Comparison of ENCODE assay signal across 15 cellular contexts in genomic region chr12:116761499-116761898, GRCh38. TPM values are rescaled to one million over a fixed set of nuclear protein-coding genes. Genes with fewer than 3 reads are reported as not detected.
DNase-seq lines count a peak whose midpoint lies in the region; ATAC-seq and TF ChIP-seq lines count a peak whose summit lies in the region.
"Had no signal": no experiment of that assay in that cellular context is flagged by ENCODE, and none has a peak within 500 bp of the region (broad histone marks: within the 10 kb centered on the region; RNA-seq: fewer than 3 reads in every experiment).

No MANE protein-coding gene starts in this region.

- TF ChIP-seq CTCF in Loucy (conservative IDR thresholded peaks at IDR 0.05; ENCODE audit: low read length) (no peak), nephron progenitor cell (IDR thresholded peaks at IDR 0.05) (no peak), upper lobe of right lung (IDR thresholded peaks at IDR 0.05) (no peak), HFFc6 (IDR thresholded peaks at IDR 0.05) (no peak)

- H3K36me3 Mint-ChIP-seq in nephron progenitor cell (ENCODE audit: low read depth) = peaks cover 68% of the 10 kb centered on the region
- H3K36me3 Mint-ChIP-seq in HFFc6 (ENCODE audit: low read depth) = no peaks in the 10 kb centered on the region

- no peak overlapping the region for H3K27ac ChIP-seq in upper lobe of right lung
- H3K27ac ChIP-seq: BLaER1 treated with 17β-estradiol and CSF1 and Interleukin-3, amounts not matched to agents 10 nM and 100 nM had no signal

- peak overlapping the region; percentile 84 for H3K4me3 Mint-ChIP-seq in nephron progenitor cell
- H3K4me3 Mint-ChIP-seq in HFFc6 = no peak overlapping the region
- H3K4me3 Mint-ChIP-seq: B cell; CD8-positive, alpha-beta T cell; H9; IgD-negative memory B cell had no signal

- intact Hi-C loops in upper lobe of right lung (cut with DNase I) = no loop called here

- H4K20me1 ChIP-seq in Loucy (ENCODE audit: insufficient read depth, low read length, poor library complexity, severe bottlenecking) = no peaks in the 10 kb centered on the region
- H4K20me1 ChIP-seq: BLaER1 treated with 17β-estradiol and CSF1 and Interleukin-3, amounts not matched to agents 10 nM and 100 nM had no signal

- H3K9me2 ChIP-seq in Loucy (replicated peaks; ENCODE audit: low read depth, low read length) = no peaks in the 10 kb centered on the region

- H3K27me3 Mint-ChIP-seq in nephron progenitor cell (ENCODE audit: low read depth, poor library complexity) = no peaks in the 10 kb centered on the region
- no peaks in the 10 kb centered on the region; the same call in none of the 2 replicates for H3K27me3 Mint-ChIP-seq in HFFc6 (ENCODE audit: insufficient read depth)
- H3K27me3 Mint-ChIP-seq: B cell, IgD-negative memory B cell had no signal

- H3K9me3 ChIP-seq in HAP-1 (no peaks in the 10 kb centered on the region), Loucy (ENCODE audit: insufficient read depth, low read depth, low read length) (no peaks in the 10 kb centered on the region), upper lobe of right lung (no peaks in the 10 kb centered on the region)

- peaks cover 27% of the 10 kb centered on the region for H3K36me3 ChIP-seq in HAP-1 (replicated peaks)
- no peaks in the 10 kb centered on the region for H3K36me3 ChIP-seq in Loucy (ENCODE audit: insufficient read depth, low read length)
- H3K36me3 ChIP-seq in upper lobe of right lung = no peaks in the 10 kb centered on the region

- H3K27me3 ChIP-seq in HAP-1 (ENCODE audit: low read depth) (no peaks in the 10 kb centered on the region), Loucy (ENCODE audit: insufficient read depth, low read length, poor library complexity, severe bottlenecking) (no peaks in the 10 kb centered on the region), upper lobe of right lung (no peaks in the 10 kb centered on the region)
- H3K27me3 ChIP-seq: BLaER1 treated with 17β-estradiol and CSF1 and Interleukin-3, amounts not matched to agents 10 nM and 100 nM had no signal

- H3K9ac ChIP-seq in Loucy (ENCODE audit: low read depth, low read length, poor library complexity, severe bottlenecking) = no peak overlapping the region
- H3K9ac ChIP-seq: BLaER1 treated with 17β-estradiol and CSF1 and Interleukin-3, amounts not matched to agents 10 nM and 100 nM had no signal

- DNase-seq in HAP-1 (ENCODE audit: low spot score in 2 of 2) = no peak
- no peak for DNase-seq in nephron progenitor cell
- peak; percentile 10 for DNase-seq in upper lobe of right lung
- no peak for DNase-seq in HFFc6
- no peak for DNase-seq in activated CD8-positive, alpha-beta memory T cell treated with anti-CD3 and anti-CD28 coated beads, Interleukin-2, amount 50 U/mL, for 48 hours
- DNase-seq: Calu3; CD8-positive, alpha-beta T cell; DND-41; EL; H9 had no signal

- peak overlapping the region; percentile 74 for H3K4me2 ChIP-seq in Loucy (ENCODE audit: low read depth, low read length, poor library complexity, severe bottlenecking)
- H3K4me2 ChIP-seq: BLaER1 treated with 17β-estradiol and CSF1 and Interleukin-3, amounts not matched to agents 10 nM and 100 nM had no signal

- H3K79me2 ChIP-seq in Loucy (ENCODE audit: insufficient read depth, low read length) = peaks cover 18% of the 10 kb centered on the region; the same call in 1 of the 2 replicates

- H3K4me1 Mint-ChIP-seq in nephron progenitor cell (peaks cover 15% of the 10 kb centered on the region), HFFc6 (ENCODE audit: low read depth) (no peaks in the 10 kb centered on the region)

- H3F3A ChIP-seq in Loucy (ENCODE audit: low read depth) = no peaks in the 10 kb centered on the region

- H2AFZ ChIP-seq in Loucy (ENCODE audit: low read length) = no peak overlapping the region

- in situ Hi-C loops in HAP-1 (cut with MboI; ENCODE audit: low sequenced_read_pairs) = no loop called here

- H3K9me3 Mint-ChIP-seq in nephron progenitor cell (no peaks in the 10 kb centered on the region), HFFc6 (no peaks in the 10 kb centered on the region)
- H3K9me3 Mint-ChIP-seq: CD8-positive, alpha-beta T cell; H9; IgD-negative memory B cell had no signal

- H3K4me1 ChIP-seq in HAP-1 (peaks cover 7% of the 10 kb centered on the region), Loucy (ENCODE audit: insufficient read depth, low read length, poor library complexity, severe bottlenecking) (no peaks in the 10 kb centered on the region), upper lobe of right lung (no peaks in the 10 kb centered on the region)
- H3K4me1 ChIP-seq: BLaER1 treated with 17β-estradiol and CSF1 and Interleukin-3, amounts not matched to agents 10 nM and 100 nM had no signal

- H3K4me3 ChIP-seq in HAP-1 = peak overlapping the region; percentile 51
- peak overlapping the region; percentile 85 for H3K4me3 ChIP-seq in Loucy (ENCODE audit: low read length, poor library complexity, severe bottlenecking)
- H3K4me3 ChIP-seq in upper lobe of right lung = no peak overlapping the region
- H3K4me3 ChIP-seq: BLaER1 treated with 17β-estradiol and CSF1 and Interleukin-3, amounts not matched to agents 10 nM and 100 nM; GM12878 had no signal

- H3K27ac Mint-ChIP-seq in nephron progenitor cell (no peak overlapping the region), HFFc6 (no peak overlapping the region)
- H3K27ac Mint-ChIP-seq: B cell; CD8-positive, alpha-beta T cell; IgD-negative memory B cell had no signal

- ATAC-seq in upper lobe of right lung = no peak
- ATAC-seq: CD8-positive, alpha-beta T cell; GM12878 had no signal

RNA-seq across cellular contexts. Expression of gene RNFT2, which starts 23.4 kb away (rescaled TPM):
- 2.6 TPM for total RNA-seq in upper lobe of right lung
- 10 to 100 TPM in 4 of 6 experiments, 1 to 10 TPM in 2; 7.1 to 12.0 (median 11.2) TPM for total RNA-seq in HFFc6 (2021; fragmentation: NEBNext Ultra II Directional; extraction: Animal tissue kit (Norgen Biotek cat#: 25700))

RNA-seq across cellular contexts. Expression of gene SPRING1, which starts 23.6 kb away (rescaled TPM):
- total RNA-seq in upper lobe of right lung = 126 TPM
- total RNA-seq in HFFc6 (2021; fragmentation: NEBNext Ultra II Directional; extraction: Animal tissue kit (Norgen Biotek cat#: 25700)) = 10 to 100 TPM; 29.3 to 39.5 (median 35.8) TPM
